ENCODE assay signal across 33 cellular contexts in the genomic region with DNA sequence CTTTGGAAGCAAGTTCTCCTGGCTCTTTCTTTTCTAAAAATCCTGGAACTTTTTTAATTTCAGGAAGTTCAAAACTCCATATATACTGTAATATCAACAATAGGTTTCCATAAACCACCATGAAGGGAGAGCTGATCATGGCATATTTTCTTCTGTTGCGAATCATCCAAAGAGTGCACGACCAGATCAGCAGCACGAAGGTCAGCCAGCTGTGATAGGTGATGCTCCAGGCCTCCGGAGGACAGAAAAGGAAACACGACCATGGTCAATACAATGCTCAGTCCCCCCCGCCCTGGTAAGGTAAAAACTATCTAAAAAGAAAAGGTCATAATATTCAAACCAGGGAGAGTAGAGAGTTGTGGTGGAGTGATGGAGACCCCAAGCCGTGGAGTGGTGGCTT.
"Had no signal": no experiment of that assay in that cellular context is flagged by ENCODE, and none has a peak within 500 bp of the region (broad histone marks: within the 10 kb centered on the region; RNA-seq: fewer than 3 reads in every experiment).

No MANE protein-coding gene starts in this region.

- H3K4me1 ChIP-seq: adrenal gland, breast epithelium had no signal

- H3K27me3 ChIP-seq: adrenal gland, body of pancreas, brain microvascular endothelial cell, breast epithelium had no signal

- H3K27ac ChIP-seq: adrenal gland, body of pancreas, brain microvascular endothelial cell, breast epithelium, VCaP had no signal

- H3K4me3 ChIP-seq: adrenal gland, body of pancreas, breast epithelium had no signal

- ATAC-seq: activated CD4-positive, alpha-beta T cell treated with anti-CD3 and anti-CD28 coated beads for 36 hours; activated CD8-positive, alpha-beta T cell treated with anti-CD3 and anti-CD28 coated beads for 36 hours; activated naive CD4-positive, alpha-beta T cell treated with anti-CD3 and anti-CD28 coated beads, Interleukin-2, amount 50 U/mL, for 72 hours; activated T-cell treated with anti-CD3 and anti-CD28 coated beads, Interleukin-2, amount 50 U/mL, for 4 hours; activated T-cell treated with anti-CD3 and anti-CD28 coated beads, Interleukin-2, amount 50 U/mL, for 72 hours; activated T-helper 17 cell treated with anti-CD3 and anti-CD28 coated beads, Interleukin-2, amount 50 U/mL, for 72 hours; body of pancreas had no signal

- H3K9me3 ChIP-seq: adrenal gland, body of pancreas, breast epithelium had no signal

- H3K36me3 ChIP-seq: adrenal gland, brain microvascular endothelial cell, breast epithelium had no signal

- DNase-seq: activated B cell treated with CpG ODN at 0.5 μM for 24 hours; activated CD4-positive, alpha-beta memory T cell treated with anti-CD3 and anti-CD28 coated beads for 36 hours; activated CD4-positive, alpha-beta T cell treated with anti-CD3 and anti-CD28 coated beads for 36 hours; activated CD4-positive, alpha-beta T cell treated with anti-CD3 and anti-CD28 coated beads for 48 hours; activated CD4-positive, alpha-beta T cell treated with anti-CD3 and anti-CD28 coated beads, Interleukin-2, amount 50 U/mL, for 1 hour; activated CD4-positive, alpha-beta T cell treated with anti-CD3 and anti-CD28 coated beads, Interleukin-2, amount 50 U/mL, for 4 hours; activated CD4-positive, CD25-positive, alpha-beta regulatory T cell treated with anti-CD3 and anti-CD28 coated beads, Interleukin-2, amount 50 U/mL, for 72 hours; activated CD8-positive, alpha-beta memory T cell treated with anti-CD3 and anti-CD28 coated beads, Interleukin-2, amount 50 U/mL, for 4 hours; activated CD8-positive, alpha-beta T cell treated with anti-CD3 and anti-CD28 coated beads for 36 hours; activated effector memory CD4-positive, alpha-beta T cell treated with anti-CD3 and anti-CD28 coated beads, Interleukin-2, amount 50 U/mL, for 16 hours; activated gamma-delta T cell treated with Interleukin-2 at 50 U/mL for 16 hours; activated naive CD4-positive, alpha-beta T cell; activated naive CD4-positive, alpha-beta T cell treated with anti-CD3 and anti-CD28 coated beads for 36 hours; activated naive CD4-positive, alpha-beta T cell treated with anti-CD3 and anti-CD28 coated beads, Interleukin-2, amount 50 U/mL, for 16 hours; activated naive CD8-positive, alpha-beta T cell treated with anti-CD3 and anti-CD28 coated beads for 36 hours; activated T-cell treated with anti-CD3 and anti-CD28 coated beads for 4 hours; activated T-cell treated with anti-CD3 and anti-CD28 coated beads, Interleukin-2, amount 50 U/mL, for 1 hour; activated T-cell treated with anti-CD3 and anti-CD28 coated beads, Interleukin-2, amount 50 U/mL, for 4 hours; activated T-cell treated with anti-CD3 and anti-CD28 coated beads, Interleukin-2, amount 50 U/mL, for 72 hours; adrenal gland; amniotic stem cell; aorta; body of pancreas; brain microvascular endothelial cell; central memory CD4-positive, alpha-beta T cell; SW 1271; T-helper 1 cell; T-helper 2 cell; T-helper 9 cell had no signal
